9 cellular contexts compared by ENCODE assay signal in the genomic region with DNA sequence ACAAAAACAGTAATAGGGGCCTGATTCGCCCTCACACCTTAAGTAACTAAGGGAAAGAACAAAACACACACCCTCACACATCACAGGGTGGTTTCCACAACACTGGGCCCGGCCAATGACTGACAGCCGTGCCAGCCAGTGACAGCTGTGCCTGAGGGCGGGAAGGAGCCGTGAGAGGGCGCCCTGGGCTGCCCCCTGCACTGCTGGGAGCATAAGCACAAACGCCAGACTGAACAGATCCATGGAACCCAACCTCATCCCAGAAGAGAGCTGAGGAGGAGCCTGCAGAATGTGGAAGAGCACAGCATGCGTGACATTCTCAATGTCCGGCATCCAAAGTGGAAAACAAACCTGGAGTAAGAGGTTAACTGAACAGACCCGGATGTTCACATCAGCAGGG. TPM values are rescaled to one million over a fixed set of nuclear protein-coding genes. Genes with fewer than 3 reads are reported as not detected.
A peak's percentile ranks its signal among the peaks of the same experiment; 100 is the strongest.
DNase-seq lines count a peak whose midpoint lies in the region; ATAC-seq, FAIRE-seq and TF ChIP-seq lines count a peak whose summit lies in the region.
"Had no signal": no experiment of that assay in that cellular context is flagged by ENCODE, and none has a peak within 500 bp of the region (broad histone marks: within the 10 kb centered on the region; RNA-seq: fewer than 3 reads in every experiment).

No MANE protein-coding gene starts in this region.

- H3K9me1 ChIP-seq in K562 (ENCODE audit: control insufficient read depth, insufficient read depth, low read length): no peaks in the 10 kb centered on the region

- peaks cover 86% of the 10 kb centered on the region for H3K36me3 Mint-ChIP-seq in MCF 10A (ENCODE audit: insufficient read depth, unreplicated experiment)
- peaks cover 87% of the 10 kb centered on the region for H3K36me3 Mint-ChIP-seq in stimulated activated effector memory CD8-positive, alpha-beta T cell treated with anti-CD3 and anti-CD28 coated beads, Interleukin-12 subunit alpha, Interleukin-12 subunit beta, amount 100 ng/mL, for 72 hours

- H3K4me1 Mint-ChIP-seq in MCF 10A (ENCODE audit: insufficient read depth, unreplicated experiment): peaks cover 5% of the 10 kb centered on the region
- peaks cover 40% of the 10 kb centered on the region for H3K4me1 Mint-ChIP-seq in stimulated activated effector memory CD8-positive, alpha-beta T cell treated with anti-CD3 and anti-CD28 coated beads, Interleukin-12 subunit alpha, Interleukin-12 subunit beta, amount 100 ng/mL, for 72 hours

- H3K4me3 Mint-ChIP-seq in MCF 10A (ENCODE audit: unreplicated experiment): no peak overlapping the region
- H3K4me3 Mint-ChIP-seq in stimulated activated effector memory CD8-positive, alpha-beta T cell treated with anti-CD3 and anti-CD28 coated beads, Interleukin-12 subunit alpha, Interleukin-12 subunit beta, amount 100 ng/mL, for 72 hours: no peak overlapping the region

- H3K79me2 ChIP-seq in K562 (ENCODE audit: control insufficient read depth, insufficient read depth, low read length): peaks cover 76% of the 10 kb centered on the region

- H3K4me3 ChIP-seq in breast epithelium (no peak overlapping the region), K562 (no peak overlapping the region)
- H3K4me3 ChIP-seq: BLaER1 treated with 17β-estradiol and CSF1 and Interleukin-3, amounts not matched to agents 10 nM and 100 nM had no signal

- no peak for TF ChIP-seq EP300 in K562 (IDR thresholded peaks at IDR 0.05; ENCODE audit: low read length)

- no peaks in the 10 kb centered on the region for H3K9me3 ChIP-seq in breast epithelium
- no peaks in the 10 kb centered on the region; the same call in 1 of the 2 replicates for H3K9me3 ChIP-seq in K562 (replicated peaks; ENCODE audit: control insufficient read depth, insufficient read depth, low read depth, low read length)

- BruUV-seq in MCF 10A (replicated peaks; lab: Mats Ljungman, UMichigan) (no TSS peak), K562 (replicated peaks; lab: Mats Ljungman, UMichigan) (no TSS peak)

- no peak for TF ChIP-seq RAD21 in K562 (CRISPR knock-in tag; conservative IDR thresholded peaks at IDR 0.05 in 1 of 2, IDR thresholded peaks at IDR 0.05 in 1 of 2)

- H3K4me2 ChIP-seq in K562 (ENCODE audit: insufficient read depth, low read length): no peak overlapping the region
- H3K4me2 ChIP-seq: BLaER1 treated with 17β-estradiol and CSF1 and Interleukin-3, amounts not matched to agents 10 nM and 100 nM had no signal

- no peaks in the 10 kb centered on the region for H4K20me1 ChIP-seq in K562 (replicated peaks; ENCODE audit: control insufficient read depth, insufficient read depth, low read length)

- H3K9me3 Mint-ChIP-seq in MCF 10A (ENCODE audit: unreplicated experiment): no peaks in the 10 kb centered on the region
- no peaks in the 10 kb centered on the region for H3K9me3 Mint-ChIP-seq in stimulated activated effector memory CD8-positive, alpha-beta T cell treated with anti-CD3 and anti-CD28 coated beads, Interleukin-12 subunit alpha, Interleukin-12 subunit beta, amount 100 ng/mL, for 72 hours

- TF ChIP-seq POLR2A in breast epithelium (IDR thresholded peaks at IDR 0.05) (no peak), K562 (conservative IDR thresholded peaks at IDR 0.05) (no peak)

- no peaks in the 10 kb centered on the region for H3K36me3 ChIP-seq in breast epithelium
- H3K36me3 ChIP-seq in K562 (ENCODE audit: control insufficient read depth, insufficient read depth, low read length): peaks cover 88% of the 10 kb centered on the region

- no peak overlapping the region for H3K27ac Mint-ChIP-seq in MCF 10A (ENCODE audit: low read depth, unreplicated experiment)
- H3K27ac Mint-ChIP-seq in stimulated activated effector memory CD8-positive, alpha-beta T cell treated with anti-CD3 and anti-CD28 coated beads, Interleukin-12 subunit alpha, Interleukin-12 subunit beta, amount 100 ng/mL, for 72 hours: peak overlapping the region; percentile 92

- ATAC-seq in K562: peak; percentile 69
- ATAC-seq in stimulated activated effector memory CD8-positive, alpha-beta T cell treated with anti-CD3 and anti-CD28 coated beads, Interleukin-12 subunit alpha, Interleukin-12 subunit beta, amount 100 ng/mL, for 72 hours: peak; percentile 99
- ATAC-seq in HG02970 (IDR thresholded peaks at IDR 0.05; ENCODE audit: low FRiP score, unreplicated experiment): no peak

- H3K4me1 ChIP-seq in breast epithelium: no peaks in the 10 kb centered on the region
- 0 out of 5 replicates have a peak, but pooled peaks cover 0 to 3% of the 10 kb centered on the region in 2 experiments for H3K4me1 ChIP-seq in K562 (replicated peaks in 1 of 2; ENCODE audit: control insufficient read depth in 2 of 2, insufficient read depth in 2 of 2, low read length in 2 of 2)
- H3K4me1 ChIP-seq: BLaER1 treated with 17β-estradiol and CSF1 and Interleukin-3, amounts not matched to agents 10 nM and 100 nM had no signal

- H3K27me3 ChIP-seq in breast epithelium (no peaks in the 10 kb centered on the region), K562 (ENCODE audit: control insufficient read depth in 2 of 2, insufficient read depth in 2 of 2, low read length in 2 of 2) (no peaks in the 10 kb centered on the region)
- H3K27me3 ChIP-seq: BLaER1 treated with 17β-estradiol and CSF1 and Interleukin-3, amounts not matched to agents 10 nM and 100 nM had no signal

- no peak for TF ChIP-seq CTCF in breast epithelium (IDR thresholded peaks at IDR 0.05)
- no peak for TF ChIP-seq CTCF in MCF 10A (IDR thresholded peaks at IDR 0.05; ENCODE audit: unreplicated experiment)
- no peak for TF ChIP-seq CTCF in K562 (IDR thresholded peaks at IDR 0.05 in 2 of 3, conservative IDR thresholded peaks at IDR 0.05 in 1 of 3; ENCODE audit: insufficient read depth in 2 of 3, low read depth in 1 of 3, low read length in 3 of 3)

- CTCF ChIA-PET in MCF 10A (lab: Yijun Ruan, JAX) (no interaction called here), K562 (lab: Yijun Ruan, JAX; ENCODE audit: low intra/inter-chr PET ratio) (no interaction called here)

- no peak overlapping the region for H3K9ac ChIP-seq in K562 (ENCODE audit: insufficient read depth in 1 of 2, low read depth in 2 of 2, low read length in 2 of 2)
- H3K9ac ChIP-seq: BLaER1 treated with 17β-estradiol and CSF1 and Interleukin-3, amounts not matched to agents 10 nM and 100 nM had no signal

- DNase-seq in breast epithelium (ENCODE audit: low spot score in 2 of 2): no peak
- no peak for DNase-seq in MCF 10A (ENCODE audit: unreplicated experiment)
- peak in 2 of 4 experiments; percentile 62 to 73 for DNase-seq in K562 (ENCODE audit: extremely low read depth in 1 of 4, low spot score in 3 of 4)
- DNase-seq in lung microvascular endothelial cell (ENCODE audit: low read depth in 2 of 2): peak; percentile 44 to 67
- peak; percentile 64 to 85 for DNase-seq in stimulated activated effector memory CD8-positive, alpha-beta T cell treated with anti-CD3 and anti-CD28 coated beads, Interleukin-12 subunit alpha, Interleukin-12 subunit beta, amount 100 ng/mL, for 72 hours (ENCODE audit: low spot score in 2 of 2)
- DNase-seq in posterior vena cava (ENCODE audit: low spot score): no peak
- no peak for DNase-seq in NOMO-1 (lab: John Stamatoyannopoulos, UW; ENCODE audit: unreplicated experiment in 2 of 2)

- POLR2A ChIA-PET in MCF 10A (lab: Yijun Ruan, JAX): no interaction called here
- POLR2A ChIA-PET in K562 (lab: Yijun Ruan, JAX): interaction anchor here (3.5 kb wide), 1 partner anchor 11 kb away, joined by 20 read pairs; no protein-coding TSS in a partner anchor

- H3K27me3 Mint-ChIP-seq in MCF 10A (ENCODE audit: insufficient read depth, unreplicated experiment): no peaks in the 10 kb centered on the region

- WGBS in K562 (ENCODE audit: insufficient coverage, low coverage, missing lambda C conversion rate): 93% methylated on average over 10 of the region's 10 CpGs

- no peak for FAIRE-seq in K562 (lab: Jason Lieb, UNC)

- H2AFZ ChIP-seq in K562 (ENCODE audit: low read depth, low read length): no peak overlapping the region

- intact Hi-C loops in breast epithelium (cut with DNase I; ENCODE audit: low total_unique reads) (no loop called here), MCF 10A (cut with micrococcal nuclease) (no loop called here), K562 (cut with micrococcal nuclease) (no loop called here), posterior vena cava (cut with DNase I) (no loop called here)

- H3K27ac ChIP-seq in breast epithelium (peak overlapping the region; percentile 34 to 57), K562 (ENCODE audit: extremely low read depth, low read depth, low read length) (no peak overlapping the region)
- H3K27ac ChIP-seq: BLaER1 treated with 17β-estradiol and CSF1 and Interleukin-3, amounts not matched to agents 10 nM and 100 nM had no signal

- in situ Hi-C loops in K562 (cut with MboI): no loop called here

RNA-seq across cellular contexts. Expression of a gene that starts 16.0 kb away (rescaled TPM):
- total RNA-seq in breast epithelium (10 to 100 TPM; 50.7 to 85.9 (median 75.2) TPM), MCF 10A (2022) (191 and 193 TPM in 2 replicates), K562 (2014; rRNA removed) (26.1 and 39.0 TPM in 2 replicates), K562 (2014; rRNA removed; fragmentation: Illumina TruSeq; extraction: Trizol) (35.9 and 41.3 TPM in 2 replicates), K562 (2015; rRNA removed; fragmentation: Illumina TruSeq; extraction: Trizol) (35.7 and 36.6 TPM in 2 replicates), K562 (2021) (95.3 and 114 TPM in 2 replicates), lung microvascular endothelial cell (38.8 and 41.3 TPM in 2 replicates), posterior vena cava (100 to 1,000 TPM in 1 of 2 donors, 10 to 100 TPM in 1; 93.6 to 103 TPM)
- 268 and 441 TPM in 2 replicates for total RNA-seq in K562 (2011; cell fraction: chromatin; rRNA removed; ENCODE audit: low replicate concordance)
- 196 and 213 TPM in 2 replicates for total RNA-seq in K562 (2011; cell fraction: nucleolus; rRNA removed)
- total RNA-seq in K562 (2011; cell fraction: nucleoplasm; rRNA removed): 179 and 187 TPM in 2 replicates
- polyA plus RNA-seq in K562 (2011; rRNA removed) (82.8 and 96.8 TPM in 2 replicates), K562 (2014; fragmentation: Illumina TruSeq; extraction: Trizol) (123 and 133 TPM in 2 replicates), K562 (2014; fragmentation: Nextera tagmentation; extraction: Ambion mirVana) (1 to 10 TPM; 6.5 to 7.4 TPM), K562 (2014; rRNA removed) (81.0 and 90.3 TPM in 2 replicates)
- 51.5 and 60.4 TPM in 2 replicates for polyA plus RNA-seq in K562 (2011; cell fraction: cytosol; rRNA removed)
- 306 and 488 TPM in 2 replicates for polyA plus RNA-seq in K562 (2011; cell fraction: nucleus; rRNA removed)
- 102 and 106 TPM in 2 replicates for polyA plus RNA-seq in K562 (2012)
- 56.2 and 74.7 TPM in 2 replicates for polyA minus RNA-seq in K562 (2011; rRNA and poly(A)+ RNA removed)
- 45.7 and 51.3 TPM in 2 replicates for polyA minus RNA-seq in K562 (2011; cell fraction: cytosol; rRNA and poly(A)+ RNA removed)
- polyA minus RNA-seq in K562 (2011; cell fraction: nucleus; rRNA and poly(A)+ RNA removed): 71.1 and 74.9 TPM in 2 replicates

RNA-seq across cellular contexts. Expression of a gene that starts 28.6 kb away (rescaled TPM):
- total RNA-seq in breast epithelium: 10 to 100 TPM; 10.2 to 22.6 (median 17.3) TPM
- total RNA-seq in MCF 10A (2022): 268 and 350 TPM in 2 replicates
- 2.9 and 6.6 TPM in 2 replicates for total RNA-seq in K562 (2011; cell fraction: chromatin; rRNA removed; ENCODE audit: low replicate concordance)
- total RNA-seq in K562 (2011; cell fraction: nucleolus; rRNA removed): 10.0 and 10.5 TPM in 2 replicates
- total RNA-seq in K562 (2011; cell fraction: nucleoplasm; rRNA removed): 4.4 and 5.7 TPM in 2 replicates
- total RNA-seq in K562 (2014; rRNA removed): 1.8 and 2.5 TPM in 2 replicates
- total RNA-seq in K562 (2014; rRNA removed; fragmentation: Illumina TruSeq; extraction: Trizol): 0.11 and 0.13 TPM in 2 replicates
- total RNA-seq in K562 (2015; rRNA removed; fragmentation: Illumina TruSeq; extraction: Trizol): 1.0 and 1.2 TPM in 2 replicates
- total RNA-seq in K562 (2021): 2.9 and 5.4 TPM in 2 replicates
- polyA plus RNA-seq in K562 (2011; rRNA removed): 3.7 and 8.3 TPM in 2 replicates
- polyA plus RNA-seq in K562 (2011; cell fraction: cytosol; rRNA removed): 9.7 and 12.8 TPM in 2 replicates
- polyA plus RNA-seq in K562 (2011; cell fraction: nucleus; rRNA removed): 9.1 and 10.2 TPM in 2 replicates
- polyA plus RNA-seq in K562 (2012): 4.9 and 9.3 TPM in 2 replicates
- polyA plus RNA-seq in K562 (2014; fragmentation: Illumina TruSeq; extraction: Trizol): 0.58 and 0.78 TPM in 2 replicates
- polyA plus RNA-seq in K562 (2014; fragmentation: Nextera tagmentation; extraction: Ambion mirVana): not detected
- polyA plus RNA-seq in K562 (2014; rRNA removed): 0.81 and 1.9 TPM in 2 replicates
- 2.9 and 3.7 TPM in 2 replicates for polyA minus RNA-seq in K562 (2011; rRNA and poly(A)+ RNA removed)
- 7.0 and 15.5 TPM in 2 replicates for polyA minus RNA-seq in K562 (2011; cell fraction: cytosol; rRNA and poly(A)+ RNA removed)
- 4.8 and 6.9 TPM in 2 replicates for polyA minus RNA-seq in K562 (2011; cell fraction: nucleus; rRNA and poly(A)+ RNA removed)
- total RNA-seq in lung microvascular endothelial cell: 67.8 and 135 TPM in 2 replicates
- 10 to 100 TPM; 53.7 to 65.6 TPM for total RNA-seq in posterior vena cava

RNA-seq across cellular contexts. Expression of a gene that starts 44.8 kb away (rescaled TPM):
- total RNA-seq in breast epithelium: 10 to 100 TPM; 13.4 to 56.9 (median 52.8) TPM
- total RNA-seq in MCF 10A (2022): 86.8 and 87.3 TPM in 2 replicates
- 238 and 466 TPM in 2 replicates for total RNA-seq in K562 (2011; cell fraction: chromatin; rRNA removed; ENCODE audit: low replicate concordance)
- 176 and 211 TPM in 2 replicates for total RNA-seq in K562 (2011; cell fraction: nucleolus; rRNA removed)
- total RNA-seq in K562 (2011; cell fraction: nucleoplasm; rRNA removed): 135 and 163 TPM in 2 replicates
- 13.6 and 19.0 TPM in 2 replicates for total RNA-seq in K562 (2014; rRNA removed)
- total RNA-seq in K562 (2014; rRNA removed; fragmentation: Illumina TruSeq; extraction: Trizol): 10.7 TPM in 2 replicates
- total RNA-seq in K562 (2015; rRNA removed; fragmentation: Illumina TruSeq; extraction: Trizol): 17.1 and 18.1 TPM in 2 replicates
- 33.8 and 36.0 TPM in 2 replicates for total RNA-seq in K562 (2021)
- polyA plus RNA-seq in K562 (2011; rRNA removed): 26.3 and 31.1 TPM in 2 replicates
- 15.4 and 18.8 TPM in 2 replicates for polyA plus RNA-seq in K562 (2011; cell fraction: cytosol; rRNA removed)
- 146 and 224 TPM in 2 replicates for polyA plus RNA-seq in K562 (2011; cell fraction: nucleus; rRNA removed)
- 20.1 and 38.4 TPM in 2 replicates for polyA plus RNA-seq in K562 (2012)
- 12.9 and 19.9 TPM in 2 replicates for polyA plus RNA-seq in K562 (2014; fragmentation: Illumina TruSeq; extraction: Trizol)
- 1 to 10 TPM in 1 of 2 experiments, under 1 TPM in 1; 0.83 to 1.1 TPM for polyA plus RNA-seq in K562 (2014; fragmentation: Nextera tagmentation; extraction: Ambion mirVana)
- 34.8 and 36.2 TPM in 2 replicates for polyA plus RNA-seq in K562 (2014; rRNA removed)
- polyA minus RNA-seq in K562 (2011; rRNA and poly(A)+ RNA removed): 15.9 and 16.8 TPM in 2 replicates
- 12.2 and 13.1 TPM in 2 replicates for polyA minus RNA-seq in K562 (2011; cell fraction: cytosol; rRNA and poly(A)+ RNA removed)
- polyA minus RNA-seq in K562 (2011; cell fraction: nucleus; rRNA and poly(A)+ RNA removed): 47.4 and 49.1 TPM in 2 replicates
- total RNA-seq in lung microvascular endothelial cell: 2.0 and 3.4 TPM in 2 replicates
- 10 to 100 TPM; 20.3 to 28.5 TPM for total RNA-seq in posterior vena cava

RNA-seq across cellular contexts. Expression of a gene that starts 59.9 kb away (rescaled TPM):
- total RNA-seq in breast epithelium (1 to 10 TPM in 2 of 3 donors, not detected in 1; 1.3 to 1.8 TPM), MCF 10A (2022) (0.63 and 0.71 TPM in 2 replicates), K562 (2014; rRNA removed) (not detected in 2 replicates), K562 (2014; rRNA removed; fragmentation: Illumina TruSeq; extraction: Trizol) (not detected in 2 replicates), K562 (2015; rRNA removed; fragmentation: Illumina TruSeq; extraction: Trizol) (not detected in 2 replicates), K562 (2021) (0.18 and 0.35 TPM in 2 replicates), lung microvascular endothelial cell (under 0.01 TPM in 1 of 2 replicates, not detected in the other), posterior vena cava (1 to 10 TPM; 1.9 to 3.0 TPM)
- total RNA-seq in K562 (2011; cell fraction: chromatin; rRNA removed; ENCODE audit: low replicate concordance): 0.44 TPM in 1 of 2 replicates, not detected in the other
- total RNA-seq in K562 (2011; cell fraction: nucleolus; rRNA removed): 0.66 and 0.83 TPM in 2 replicates
- 0.69 TPM in 1 of 2 replicates, not detected in the other for total RNA-seq in K562 (2011; cell fraction: nucleoplasm; rRNA removed)
- polyA plus RNA-seq in K562 (2011; rRNA removed) (0.21 and 0.85 TPM in 2 replicates), K562 (2014; fragmentation: Illumina TruSeq; extraction: Trizol) (not detected in 2 replicates), K562 (2014; fragmentation: Nextera tagmentation; extraction: Ambion mirVana) (not detected), K562 (2014; rRNA removed) (not detected in 2 replicates)
- 0.34 and 1.3 TPM in 2 replicates for polyA plus RNA-seq in K562 (2011; cell fraction: cytosol; rRNA removed)
- polyA plus RNA-seq in K562 (2011; cell fraction: nucleus; rRNA removed): 0.88 and 1.2 TPM in 2 replicates
- 0.16 and 0.19 TPM in 2 replicates for polyA plus RNA-seq in K562 (2012)
- polyA minus RNA-seq in K562 (2011; rRNA and poly(A)+ RNA removed): not detected in 2 replicates
- polyA minus RNA-seq in K562 (2011; cell fraction: cytosol; rRNA and poly(A)+ RNA removed): 1.0 TPM in 1 of 2 replicates, not detected in the other
- polyA minus RNA-seq in K562 (2011; cell fraction: nucleus; rRNA and poly(A)+ RNA removed): 0.27 TPM in 1 of 2 replicates, not detected in the other

Comparison
In these comparisons a context has a peak if more than half of its experiments do, and no peak if none do; other contexts are left out.
1. DNase-seq: peak in lung microvascular endothelial cell (2 of 2) and stimulated activated effector memory CD8-positive, alpha-beta T cell treated with anti-CD3 and anti-CD28 coated beads, Interleukin-12 subunit alpha, Interleukin-12 subunit beta, amount 100 ng/mL, for 72 hours (2 of 2); none in breast epithelium (0 of 2), MCF 10A (single experiment), posterior vena cava (single experiment) and NOMO-1 (0 of 2).